8 cellular contexts compared by ENCODE assay signal in the genomic region with DNA sequence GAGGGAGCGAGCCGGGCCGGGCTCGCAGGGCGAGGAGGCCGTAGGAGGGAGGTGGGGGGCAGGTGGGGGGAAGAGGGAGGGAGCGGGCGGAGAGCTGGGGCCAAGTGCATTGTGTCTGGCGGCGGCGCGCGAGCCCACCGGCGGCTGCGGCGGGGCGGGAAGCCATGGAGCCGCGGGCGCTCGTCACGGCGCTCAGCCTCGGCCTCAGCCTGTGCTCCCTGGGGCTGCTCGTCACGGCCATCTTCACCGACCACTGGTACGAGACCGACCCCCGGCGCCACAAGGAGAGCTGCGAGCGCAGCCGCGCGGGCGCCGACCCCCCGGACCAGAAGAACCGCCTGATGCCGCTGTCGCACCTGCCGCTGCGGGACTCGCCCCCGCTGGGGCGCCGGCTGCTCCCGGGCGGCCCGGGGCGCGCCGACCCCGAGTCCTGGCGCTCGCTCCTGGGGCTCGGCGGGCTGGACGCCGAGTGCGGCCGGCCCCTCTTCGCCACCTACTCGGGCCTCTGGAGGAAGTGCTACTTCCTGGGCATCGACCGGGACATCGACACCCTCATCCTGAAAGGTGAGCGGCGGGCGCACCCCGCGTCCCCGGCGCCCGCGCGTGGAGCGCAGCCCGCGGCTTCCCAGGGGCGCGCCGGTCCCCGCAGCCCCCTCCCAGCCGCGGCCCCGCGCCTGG. TPM values are rescaled to one million over a fixed set of nuclear protein-coding genes. Genes with fewer than 3 reads are reported as not detected.
DNase-seq lines count a peak whose midpoint lies in the region; ATAC-seq and TF ChIP-seq lines count a peak whose summit lies in the region.

TMEM178A (plus strand) TSS at position 107 of the 678 bp plus-strand sequence; CDS start at position 165, 58 bp downstream.

- peak; percentile 64 for ATAC-seq in activated CD8-positive, alpha-beta T cell treated with anti-CD3 and anti-CD28 coated beads for 36 hours
- ATAC-seq in Right ventricle myocardium superior (ENCODE audit: poor library complexity), result peak; percentile 56

- peaks cover 6% of the 10 kb centered on the region for H3K4me1 Mint-ChIP-seq in activated CD8-positive, alpha-beta T cell treated with anti-CD3 and anti-CD28 coated beads for 36 hours (ENCODE audit: low read depth)

- H3K36me3 Mint-ChIP-seq in activated CD8-positive, alpha-beta T cell treated with anti-CD3 and anti-CD28 coated beads for 36 hours (ENCODE audit: low read depth), result no peaks in the 10 kb centered on the region

- H3K27ac ChIP-seq in prostate gland (no peak within 1 kb of the TSS), Karpas-422 (ENCODE audit: low read length) (no peak within 1 kb of the TSS)

- TF ChIP-seq CTCF in activated CD8-positive, alpha-beta T cell treated with anti-CD3 and anti-CD28 coated beads for 36 hours (IDR thresholded peaks at IDR 0.05), result no peak
- TF ChIP-seq CTCF in prostate gland (IDR thresholded peaks at IDR 0.05), result no peak

- intact Hi-C loops in activated CD8-positive, alpha-beta T cell treated with anti-CD3 and anti-CD28 coated beads for 36 hours (cut with micrococcal nuclease), result no loop called here
- intact Hi-C loops in Right ventricle myocardium superior (cut with DNase I), result no loop called here
- intact Hi-C loops in prostate gland (cut with DNase I), result no loop called here

- H2AFZ ChIP-seq in Karpas-422 (ENCODE audit: low read length), result no peak within 1 kb of the TSS

- H3K9me3 Mint-ChIP-seq in activated CD8-positive, alpha-beta T cell treated with anti-CD3 and anti-CD28 coated beads for 36 hours, result no peaks in the 10 kb centered on the region

- H3K79me2 ChIP-seq in Karpas-422 (ENCODE audit: low read length), result no peaks in the 10 kb centered on the region

- H3K27ac Mint-ChIP-seq in activated CD8-positive, alpha-beta T cell treated with anti-CD3 and anti-CD28 coated beads for 36 hours, result no peak within 1 kb of the TSS

- no peak within 1 kb of the TSS for H3K9ac ChIP-seq in Karpas-422 (ENCODE audit: low read length)

- H3K9me3 ChIP-seq in prostate gland, result no peaks in the 10 kb centered on the region
- H3K9me3 ChIP-seq in Karpas-422 (ENCODE audit: low read length), result no peaks in the 10 kb centered on the region

- H4K20me1 ChIP-seq in Karpas-422 (ENCODE audit: insufficient read depth, low read depth, low read length), result no peaks in the 10 kb centered on the region

- H3K27me3 Mint-ChIP-seq in activated CD8-positive, alpha-beta T cell treated with anti-CD3 and anti-CD28 coated beads for 36 hours, result peaks cover 57% of the 10 kb centered on the region

- POLR2A ChIA-PET in activated CD8-positive, alpha-beta T cell treated with anti-CD3 and anti-CD28 coated beads for 36 hours (lab: Charles Lee), result no interaction called here

- TF ChIP-seq POLR2A in prostate gland (IDR thresholded peaks at IDR 0.05), result no peak

- H3K4me1 ChIP-seq in prostate gland (replicated peaks) (no peaks in the 10 kb centered on the region), Karpas-422 (ENCODE audit: low read length) (no peaks in the 10 kb centered on the region)

- no peak within 1 kb of the TSS for H3K4me2 ChIP-seq in Karpas-422 (ENCODE audit: low read depth, low read length, poor library complexity, severe bottlenecking)

- peak; percentile 59 for DNase-seq in activated CD8-positive, alpha-beta memory T cell treated with anti-CD3 and anti-CD28 coated beads for 24 hours
- no peak for DNase-seq in activated CD8-positive, alpha-beta memory T cell treated with anti-CD3 and anti-CD28 coated beads, Interleukin-2, amount 50 U/mL, for 4 hours
- DNase-seq in activated CD8-positive, alpha-beta T cell treated with anti-CD3 and anti-CD28 coated beads for 36 hours, result peak; percentile 17
- no peak for DNase-seq in Right ventricle myocardium superior
- DNase-seq in prostate gland (ENCODE audit: low spot score), result no peak
- DNase-seq in NCI-H1694 (lab: John Stamatoyannopoulos, UW), result no peak
- DNase-seq in Karpas-422, result no peak
- DNase-seq in NK-92 (lab: John Stamatoyannopoulos, UW; ENCODE audit: unreplicated experiment), result no peak

- H3K4me3 ChIP-seq in prostate gland, result peak within 1 kb of the TSS; percentile 49 to 55
- no peak within 1 kb of the TSS for H3K4me3 ChIP-seq in Karpas-422 (ENCODE audit: low read length)

- H3K36me3 ChIP-seq in prostate gland, result no peaks in the 10 kb centered on the region
- H3K36me3 ChIP-seq in Karpas-422 (ENCODE audit: insufficient read depth, low read length), result no peaks in the 10 kb centered on the region

- H3K4me3 Mint-ChIP-seq in activated CD8-positive, alpha-beta T cell treated with anti-CD3 and anti-CD28 coated beads for 36 hours, result peak within 1 kb of the TSS; percentile 71

- H3K27me3 ChIP-seq in prostate gland (replicated peaks; ENCODE audit: insufficient read depth) (no peaks in the 10 kb centered on the region), Karpas-422 (ENCODE audit: low read length) (no peaks in the 10 kb centered on the region)

- under 1% methylated on average over 47 of the region's 90 CpGs for whole genome bisulfite sequencing in prostate gland

- CTCF ChIA-PET in activated CD8-positive, alpha-beta T cell treated with anti-CD3 and anti-CD28 coated beads for 36 hours (lab: Charles Lee), result no interaction called here

- no peaks in the 10 kb centered on the region for H3K9me2 ChIP-seq in Karpas-422 (replicated peaks; ENCODE audit: insufficient read depth, low read length)

RNA-seq across cellular contexts. Expression of gene TMEM178A, which starts in this region (rescaled TPM):
- under 1 TPM; 0.23 to 0.31 TPM for total RNA-seq in activated CD8-positive, alpha-beta T cell treated with anti-CD3 and anti-CD28 coated beads for 36 hours
- total RNA-seq in Right ventricle myocardium superior, result 1.9 TPM
- 1 to 10 TPM; 2.6 to 6.9 TPM for total RNA-seq in prostate gland
- not detected in 2 replicates for total RNA-seq in Karpas-422 (2014; rRNA removed; shearing (Covaris generic); ENCODE audit: low replicate concordance)

Comparison
In these comparisons a context has a peak if more than half of its experiments do, and no peak if none do; other contexts are left out.
1. Peak in DNase-seq and ATAC-seq in activated CD8-positive, alpha-beta T cell treated with anti-CD3 and anti-CD28 coated beads for 36 hours; RNA of the gene not detected or under 1 TPM.